8 cellular contexts compared by ENCODE assay signal in genomic region chrX:140141444-140142029, GRCh38.
DNase-seq lines count a peak whose midpoint lies in the region; ATAC-seq and TF ChIP-seq lines count a peak whose summit lies in the region.

No MANE protein-coding gene starts in this region.

- DNase-seq in AG09309 (ENCODE audit: low read depth) (no peak), GM10248 (ENCODE audit: extremely low spot score) (peak; percentile 34), OCI-M1 (lab: John Stamatoyannopoulos, UW) (peak; percentile 54), coronary artery (ENCODE audit: low spot score) (no peak), midbrain (lab: John Stamatoyannopoulos, UW) (peak; percentile 54), NCI-H128 (lab: John Stamatoyannopoulos, UW; ENCODE audit: unreplicated experiment) (no peak)

- POLR2A ChIA-PET in GM10248 (lab: Yijun Ruan, JAX): no interaction called here

- peak; percentile 62 for TF ChIP-seq CTCF in AG09309 (IDR thresholded peaks at IDR 0.05; ENCODE audit: control insufficient read depth, insufficient read depth, low read depth, low read length, missing control alignments)
- peak; percentile 47 for TF ChIP-seq CTCF in GM10248 (IDR thresholded peaks at IDR 0.05; ENCODE audit: control extremely low read depth, extremely low read depth, low read depth, missing control alignments)
- peak; percentile 24 for TF ChIP-seq CTCF in coronary artery (IDR thresholded peaks at IDR 0.05)

- no peak overlapping the region for H3K4me3 ChIP-seq in AG09309 (ENCODE audit: control insufficient read depth, low read depth, low read length)
- H3K4me3 ChIP-seq in coronary artery: no peak overlapping the region

- no peak overlapping the region for H3K27ac ChIP-seq in coronary artery

- peak; percentile 83 for ATAC-seq in HG02970 (IDR thresholded peaks at IDR 0.05; ENCODE audit: low FRiP score, unreplicated experiment)
- ATAC-seq in HG02840 (IDR thresholded peaks at IDR 0.05; ENCODE audit: low FRiP score, unreplicated experiment): no peak

- CTCF ChIA-PET in GM10248 (lab: Yijun Ruan, JAX): interaction anchor here (1.3 to 2.1 kb wide), 4 partner anchors 9 to 84 kb away, joined by 4 to 13 read pairs (median 8); no protein-coding TSS in a partner anchor

Comparison
In these comparisons a context has a peak if more than half of its experiments do, and no peak if none do; other contexts are left out.
1. DNase-seq: peak in GM10248 (single experiment), OCI-M1 (single experiment) and midbrain (single experiment); none in AG09309 (single experiment), coronary artery (single experiment) and NCI-H128 (single experiment).
2. Peak in every context shown above with its lines, with median percentiles within 50 percentile points of each other: CTCF ChIP-seq.